9 cellular contexts compared by ENCODE assay signal in the genomic region with DNA sequence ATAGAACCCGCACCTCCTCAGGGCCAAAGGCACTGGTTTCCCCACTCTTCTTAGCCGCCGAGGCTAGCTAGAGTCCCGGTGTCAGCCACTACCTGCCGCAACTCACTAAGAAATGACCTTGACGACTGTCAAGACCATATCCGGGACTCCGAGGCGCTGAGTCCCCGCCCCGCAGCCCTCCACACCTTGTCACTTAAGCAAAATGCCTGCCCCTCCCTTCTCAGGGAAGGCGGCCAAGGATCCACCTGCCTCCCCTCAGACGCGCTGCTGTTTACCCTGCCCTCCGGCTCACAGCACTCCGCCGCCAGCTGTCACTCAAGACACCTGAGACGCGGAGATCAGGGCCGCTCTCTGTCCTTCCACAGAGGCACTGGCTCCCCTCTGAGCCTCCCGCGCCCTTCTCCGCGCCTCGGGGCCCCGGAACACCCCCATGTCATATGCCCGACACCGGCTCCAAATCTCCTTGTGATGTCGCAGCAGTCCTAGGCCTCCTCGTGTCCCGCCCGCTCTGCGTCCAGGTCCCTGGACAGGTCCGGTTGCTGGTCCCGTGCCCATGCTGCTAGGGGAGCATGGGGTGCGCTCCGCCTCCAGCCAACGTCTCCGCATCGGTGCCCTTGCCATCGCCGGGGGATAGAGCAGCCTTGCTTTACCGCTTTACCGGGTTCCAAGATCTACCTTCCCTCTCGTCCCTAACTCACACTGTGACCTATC. TPM values are rescaled to one million over a fixed set of nuclear protein-coding genes. Genes with fewer than 3 reads are reported as not detected.
DNase-seq lines count a peak whose midpoint lies in the region; ATAC-seq and TF ChIP-seq lines count a peak whose summit lies in the region.
"Had no signal": no experiment of that assay in that cellular context is flagged by ENCODE, and none has a peak within 500 bp of the region (broad histone marks: within the 10 kb centered on the region; RNA-seq: fewer than 3 reads in every experiment).

No MANE protein-coding gene starts in this region.

- H3K9ac ChIP-seq in HUES64 (ENCODE audit: low read depth, low read length): no peak overlapping the region

- no peaks in the 10 kb centered on the region for H3K79me2 ChIP-seq in OCI-LY7 (ENCODE audit: insufficient read depth, low read depth, low read length)

- H3K4me1 Mint-ChIP-seq in Caco-2 (ENCODE audit: low read depth, unreplicated experiment): no peaks in the 10 kb centered on the region
- H3K4me1 Mint-ChIP-seq in activated B cell treated with CpG ODN at 0.5 μM for 24 hours: peaks cover 12% of the 10 kb centered on the region
- H3K4me1 Mint-ChIP-seq: CD4-positive, alpha-beta memory T cell had no signal

- POLR2A ChIA-PET in Caco-2 (lab: Charles Lee): no interaction called here
- POLR2A ChIA-PET in activated B cell treated with CpG ODN at 0.5 μM for 24 hours (lab: Charles Lee): no interaction called here
- POLR2A ChIA-PET in OCI-LY7 (lab: Charles Lee): no interaction called here

- H3K27ac Mint-ChIP-seq in Caco-2 (ENCODE audit: unreplicated experiment): no peak overlapping the region
- H3K27ac Mint-ChIP-seq in activated B cell treated with CpG ODN at 0.5 μM for 24 hours: no peak overlapping the region
- H3K27ac Mint-ChIP-seq: CD4-positive, alpha-beta memory T cell had no signal

- H3K4me2 ChIP-seq in OCI-LY7 (ENCODE audit: low read length): no peak overlapping the region

- H3K4me3 ChIP-seq in Caco-2 (ENCODE audit: low read depth, low read length) (peak overlapping the region; percentile 28), HUES64 (ENCODE audit: low read length) (peak overlapping the region; percentile 57), mucosa of descending colon (no peak overlapping the region), OCI-LY7 (ENCODE audit: low read depth, low read length, poor library complexity, severe bottlenecking) (no peak overlapping the region)

- peaks cover 20% of the 10 kb centered on the region for H3K27me3 Mint-ChIP-seq in Caco-2 (ENCODE audit: insufficient read depth, unreplicated experiment)
- peaks cover 30% of the 10 kb centered on the region for H3K27me3 Mint-ChIP-seq in activated B cell treated with CpG ODN at 0.5 μM for 24 hours

- TF ChIP-seq CTCF in Caco-2 (IDR thresholded peaks at IDR 0.05; ENCODE audit: insufficient read depth in 1 of 2, low read depth in 1 of 2, low read length in 1 of 2, severe bottlenecking in 1 of 2, unreplicated experiment in 1 of 2): no peak
- no peak for TF ChIP-seq CTCF in activated B cell treated with CpG ODN at 0.5 μM for 24 hours (IDR thresholded peaks at IDR 0.05)
- no peak for TF ChIP-seq CTCF in mucosa of descending colon (IDR thresholded peaks at IDR 0.05)
- no peak for TF ChIP-seq CTCF in OCI-LY7 (conservative IDR thresholded peaks at IDR 0.05; ENCODE audit: low read length)

- peak; percentile 34 to 56 for DNase-seq in Caco-2
- no peak for DNase-seq in activated B cell treated with CpG ODN at 0.5 μM for 24 hours
- peak; percentile 42 to 53 (median 50) for DNase-seq in mucosa of descending colon
- DNase-seq in globus pallidus (ENCODE audit: low spot score): no peak
- DNase-seq in OCI-LY7 (ENCODE audit: low spot score): no peak
- no peak for DNase-seq in inferior parietal cortex (ENCODE audit: extremely low spot score)
- DNase-seq: CD4-positive, alpha-beta memory T cell had no signal

- CTCF ChIA-PET in Caco-2 (lab: Charles Lee): no interaction called here
- CTCF ChIA-PET in activated B cell treated with CpG ODN at 0.5 μM for 24 hours (lab: Charles Lee): no interaction called here
- CTCF ChIA-PET in OCI-LY7 (lab: Charles Lee; ENCODE audit: unreplicated experiment): no interaction called here

- peaks cover 1% of the 10 kb centered on the region for H3K27me3 ChIP-seq in Caco-2 (replicated peaks; ENCODE audit: control insufficient read depth, insufficient read depth, low read length)
- H3K27me3 ChIP-seq in HUES64 (ENCODE audit: insufficient read depth, low read length): peaks cover 31% of the 10 kb centered on the region

- H4K20me1 ChIP-seq in OCI-LY7 (ENCODE audit: insufficient read depth, low read length): no peaks in the 10 kb centered on the region

- ATAC-seq in activated B cell treated with CpG ODN at 0.5 μM for 24 hours (ENCODE audit: low read depth): no peak
- ATAC-seq in mucosa of descending colon: peak; percentile 63
- ATAC-seq in esophagus mucosa: no peak

- no peaks in the 10 kb centered on the region for H3K9me3 Mint-ChIP-seq in Caco-2 (ENCODE audit: unreplicated experiment)
- no peaks in the 10 kb centered on the region for H3K9me3 Mint-ChIP-seq in activated B cell treated with CpG ODN at 0.5 μM for 24 hours

- intact Hi-C loops in Caco-2 (cut with micrococcal nuclease; ENCODE audit: unreplicated experiment): loop anchor here (1.0 kb wide), 2 partner anchors 226 to 894 kb away; no protein-coding TSS in a partner anchor
- intact Hi-C loops in activated B cell treated with CpG ODN at 0.5 μM for 24 hours (cut with micrococcal nuclease): loop anchor here (10.0 kb wide), 1 partner anchor 318 kb away; no protein-coding TSS in a partner anchor
- intact Hi-C loops in mucosa of descending colon (cut with DNase I, micrococcal nuclease): no loop called here
- intact Hi-C loops in OCI-LY7 (cut with micrococcal nuclease; ENCODE audit: unreplicated experiment): no loop called here

- H3K4me3 Mint-ChIP-seq in Caco-2 (ENCODE audit: unreplicated experiment) (peak overlapping the region; percentile 70), activated B cell treated with CpG ODN at 0.5 μM for 24 hours (peak overlapping the region; percentile 16)
- H3K4me3 Mint-ChIP-seq: CD4-positive, alpha-beta memory T cell had no signal

- no peak overlapping the region for H2AFZ ChIP-seq in OCI-LY7 (ENCODE audit: low read length)

- no peaks in the 10 kb centered on the region for H3K9me2 ChIP-seq in OCI-LY7 (ENCODE audit: insufficient read depth, low read length)

- BruUV-seq in Caco-2 (replicated peaks; lab: Mats Ljungman, UMichigan) (no TSS peak), OCI-LY7 (replicated peaks; lab: Mats Ljungman, UMichigan) (no TSS peak)

- no peaks in the 10 kb centered on the region for H3K36me3 ChIP-seq in Caco-2 (ENCODE audit: control insufficient read depth, insufficient read depth, low read length)
- H3K36me3 ChIP-seq in HUES64 (ENCODE audit: insufficient read depth, low read length): no peaks in the 10 kb centered on the region
- no peaks in the 10 kb centered on the region for H3K36me3 ChIP-seq in mucosa of descending colon (ENCODE audit: low read depth)
- H3K36me3 ChIP-seq in OCI-LY7 (ENCODE audit: insufficient read depth, low read length): no peaks in the 10 kb centered on the region

- WGBS in HUES64: 3% methylated on average over 45 of the region's 45 CpGs

- H3K9me3 ChIP-seq in Caco-2 (no peaks in the 10 kb centered on the region), HUES64 (ENCODE audit: insufficient read depth, low read depth, low read length) (no peaks in the 10 kb centered on the region), mucosa of descending colon (no peaks in the 10 kb centered on the region), OCI-LY7 (ENCODE audit: low read length) (no peaks in the 10 kb centered on the region)

- no peak overlapping the region for H3K27ac ChIP-seq in HUES64 (ENCODE audit: low read depth, low read length)
- no peak overlapping the region for H3K27ac ChIP-seq in OCI-LY7 (ENCODE audit: low read depth, low read length, poor library complexity, severe bottlenecking)

- no peaks in the 10 kb centered on the region; the same call in 1 of the 2 replicates for H3K4me1 ChIP-seq in Caco-2
- H3K4me1 ChIP-seq in HUES64 (ENCODE audit: insufficient read depth, low read length): no peaks in the 10 kb centered on the region
- H3K4me1 ChIP-seq in mucosa of descending colon (ENCODE audit: low read depth): no peaks in the 10 kb centered on the region
- H3K4me1 ChIP-seq in OCI-LY7 (ENCODE audit: insufficient read depth, low read length, poor library complexity, severe bottlenecking): no peaks in the 10 kb centered on the region

- no peaks in the 10 kb centered on the region for H3K36me3 Mint-ChIP-seq in Caco-2 (ENCODE audit: insufficient read depth, unreplicated experiment)
- H3K36me3 Mint-ChIP-seq in activated B cell treated with CpG ODN at 0.5 μM for 24 hours (ENCODE audit: low read depth): no peaks in the 10 kb centered on the region
- H3K36me3 Mint-ChIP-seq: CD4-positive, alpha-beta memory T cell had no signal

RNA-seq across cellular contexts. Expression of a gene that starts 32.5 kb away (rescaled TPM):
- total RNA-seq in Caco-2 (2022) (not detected in 2 replicates), activated B cell treated with CpG ODN at 0.5 μM for 24 hours (not detected in 2 replicates), mucosa of descending colon (not detected), esophagus mucosa (not detected), OCI-LY7 (2022) (not detected in 2 replicates)
- not detected for polyA plus RNA-seq in HUES64 (2013, experiment 1 of 2)
- not detected for polyA plus RNA-seq in HUES64 (2013, experiment 2 of 2)
- not detected in 2 replicates for total RNA-seq in OCI-LY7 (2014; rRNA removed; shearing (Covaris generic))
- total RNA-seq: CD4-positive, alpha-beta memory T cell had no signal
- polyA plus RNA-seq: CD4-positive, alpha-beta memory T cell had no signal

Comparison
In these comparisons a context has a peak if more than half of its experiments do, and no peak if none do; other contexts are left out.
1. DNase-seq: peak in Caco-2 (2 of 2) and mucosa of descending colon (3 of 3); none in activated B cell treated with CpG ODN at 0.5 μM for 24 hours (single experiment), globus pallidus (single experiment), OCI-LY7 (single experiment) and inferior parietal cortex (single experiment).
2. H3K4me3 ChIP-seq: peak in Caco-2 (single experiment) and HUES64 (single experiment); none in mucosa of descending colon (single experiment) and OCI-LY7 (single experiment).
3. intact Hi-C loops: an anchor here in Caco-2 (1.0 kb wide) and activated B cell treated with CpG ODN at 0.5 μM for 24 hours (10.0 kb wide); none called in mucosa of descending colon and OCI-LY7.